8 cellular contexts compared by ENCODE assay signal in the genomic region with DNA sequence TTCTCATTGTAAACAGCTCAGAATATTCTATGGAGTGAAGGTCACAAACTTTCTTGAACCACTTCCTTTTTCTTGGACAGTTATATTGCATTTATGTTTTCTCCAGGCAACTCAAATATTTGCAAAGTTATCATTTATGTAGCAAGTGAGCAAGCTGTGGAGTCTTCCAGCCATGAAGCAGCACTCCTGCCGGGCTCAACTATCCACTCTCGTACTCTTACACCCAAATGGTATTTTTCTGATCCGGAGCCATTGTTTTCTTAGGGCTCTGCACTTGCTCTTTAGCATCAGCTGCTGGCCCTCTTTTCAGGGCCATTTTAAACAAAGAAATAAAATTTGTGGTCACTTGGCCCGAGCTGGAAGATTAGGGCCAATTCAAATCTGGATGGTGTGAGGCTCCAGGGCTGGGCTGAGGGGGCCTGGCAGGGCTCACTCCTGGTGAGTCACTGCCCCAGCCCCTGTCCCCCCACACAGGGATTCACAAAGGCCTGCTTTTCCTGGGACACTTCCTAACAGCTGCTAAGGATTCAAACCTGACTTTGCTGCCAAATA. TPM values are rescaled to one million over a fixed set of nuclear protein-coding genes. Genes with fewer than 3 reads are reported as not detected.
DNase-seq lines count a peak whose midpoint lies in the region; ATAC-seq and TF ChIP-seq lines count a peak whose summit lies in the region.

No MANE protein-coding gene starts in this region.

- DNase-seq in Daoy (ENCODE audit: low read depth) (peak; percentile 50), OCI-LY7 (ENCODE audit: low spot score) (no peak), fibroblast of peridontal ligament (ENCODE audit: extremely low read depth) (peak; percentile 86), posterior vena cava (ENCODE audit: low spot score) (peak; percentile 81), 8988T (no peak)

- H3K36me3 ChIP-seq in OCI-LY7 (ENCODE audit: insufficient read depth, low read length): 0 out of 2 replicates have a peak, but pooled peaks cover 5% of the 10 kb centered on the region

- ATAC-seq in HG03521 (IDR thresholded peaks at IDR 0.05; ENCODE audit: unreplicated experiment) (no peak), HG02678 (IDR thresholded peaks at IDR 0.05; ENCODE audit: unreplicated experiment) (no peak), GM21786 (IDR thresholded peaks at IDR 0.05; ENCODE audit: unreplicated experiment) (no peak)

- TF ChIP-seq CTCF in OCI-LY7 (conservative IDR thresholded peaks at IDR 0.05; ENCODE audit: low read length): no peak

- H3K4me3 ChIP-seq in OCI-LY7 (ENCODE audit: low read depth, low read length, poor library complexity, severe bottlenecking): no peak overlapping the region

- intact Hi-C loops in OCI-LY7 (cut with micrococcal nuclease; ENCODE audit: unreplicated experiment) (loop anchor here (2.0 kb wide), 2 partner anchors 34 to 54 kb away; no protein-coding TSS in a partner anchor), posterior vena cava (cut with DNase I) (no loop called here)

- peak overlapping the region; percentile 39 for H3K4me2 ChIP-seq in OCI-LY7 (ENCODE audit: low read length)

- POLR2A ChIA-PET in OCI-LY7 (lab: Charles Lee): interaction anchor here (0.6 to 2.2 kb wide), 15 partner anchors 8 to 59 kb away, joined by 3 to 17 read pairs (median 5); a partner anchor contains a TSS

- H3K27ac ChIP-seq in OCI-LY7 (ENCODE audit: low read depth, low read length, poor library complexity, severe bottlenecking): peak overlapping the region; percentile 68

- CTCF ChIA-PET in OCI-LY7 (lab: Charles Lee; ENCODE audit: unreplicated experiment): interaction anchor here (0.7 to 1.5 kb wide), 2 partner anchors 12 to 44 kb away, joined by 3 to 6 read pairs; no protein-coding TSS in a partner anchor

- peaks cover 57% of the 10 kb centered on the region for H3K4me1 ChIP-seq in OCI-LY7 (ENCODE audit: insufficient read depth, low read length, poor library complexity, severe bottlenecking)

- H3K79me2 ChIP-seq in OCI-LY7 (ENCODE audit: insufficient read depth, low read depth, low read length): no peaks in the 10 kb centered on the region

- no peaks in the 10 kb centered on the region for H4K20me1 ChIP-seq in OCI-LY7 (ENCODE audit: insufficient read depth, low read length)

- no TSS peak for BruUV-seq in OCI-LY7 (replicated peaks; lab: Mats Ljungman, UMichigan)

- H3K9me3 ChIP-seq in OCI-LY7 (ENCODE audit: low read length): peaks cover 6% of the 10 kb centered on the region; the same call in 1 of the 2 replicates

- no peaks in the 10 kb centered on the region for H3K9me2 ChIP-seq in OCI-LY7 (ENCODE audit: insufficient read depth, low read length)

- H2AFZ ChIP-seq in OCI-LY7 (ENCODE audit: low read length): peak overlapping the region; percentile 38; the same call in 1 of the 2 replicates

RNA-seq across cellular contexts. Expression of a gene that starts 19.7 kb away (rescaled TPM):
- 0.54 and 1.5 TPM in 2 replicates for total RNA-seq in Daoy (2014; rRNA removed; shearing (Covaris generic))
- total RNA-seq in OCI-LY7 (2014; rRNA removed; shearing (Covaris generic)): 0.26 and 0.60 TPM in 2 replicates
- total RNA-seq in OCI-LY7 (2022) (4.1 and 4.5 TPM in 2 replicates), posterior vena cava (10 to 100 TPM; 35.7 to 40.0 TPM)

RNA-seq across cellular contexts. Expression of a gene that starts 38.1 kb away (rescaled TPM):
- 90.1 and 93.3 TPM in 2 replicates for total RNA-seq in Daoy (2014; rRNA removed; shearing (Covaris generic))
- 59.6 and 68.2 TPM in 2 replicates for total RNA-seq in OCI-LY7 (2014; rRNA removed; shearing (Covaris generic))
- total RNA-seq in OCI-LY7 (2022) (78.4 and 82.6 TPM in 2 replicates), posterior vena cava (10 to 100 TPM; 21.7 to 25.6 TPM)

Comparison
In these comparisons a context has a peak if more than half of its experiments do, and no peak if none do; other contexts are left out.
1. DNase-seq: peak in Daoy (single experiment), fibroblast of peridontal ligament (single experiment) and posterior vena cava (single experiment); none in OCI-LY7 (single experiment) and 8988T (single experiment).
2. RNA of a gene that starts 19.7 kb away (total RNA-seq): 35.7 to 40.0 TPM in posterior vena cava; 0.26 to 4.5 TPM in OCI-LY7 and 0.54 to 1.5 TPM in Daoy; every median in the first group is over 4 times any median in the second.